11 cellular contexts compared by ENCODE assay signal in the genomic region with DNA sequence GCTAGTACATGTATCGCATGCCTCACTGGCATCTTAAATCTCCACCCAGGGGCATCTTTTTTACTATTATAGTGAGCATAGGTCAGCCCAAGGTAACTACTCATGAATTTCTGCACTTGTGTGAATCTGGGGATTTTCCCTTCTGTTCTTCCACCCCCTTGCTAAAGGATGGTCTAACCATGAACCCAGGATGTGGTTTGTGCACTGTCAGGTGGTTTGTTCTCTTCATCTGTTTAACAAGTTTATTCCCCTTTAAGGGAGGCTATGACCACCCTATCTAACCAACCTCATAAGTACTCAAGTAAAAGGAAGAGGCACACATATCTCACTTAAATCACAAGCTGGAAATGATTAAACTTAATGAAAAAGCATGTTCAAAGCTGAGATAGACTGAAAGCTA.
DNase-seq lines count a peak whose midpoint lies in the region; ATAC-seq and TF ChIP-seq lines count a peak whose summit lies in the region.
"Had no signal": no experiment of that assay in that cellular context is flagged by ENCODE, and none has a peak within 500 bp of the region (broad histone marks: within the 10 kb centered on the region; RNA-seq: fewer than 3 reads in every experiment).

No MANE protein-coding gene starts in this region.

- TF ChIP-seq POLR2A in Peyer's patch (IDR thresholded peaks at IDR 0.05), result no peak

- no peak overlapping the region for H3K4me3 Mint-ChIP-seq in activated T-cell treated with anti-CD3 and anti-CD28 coated beads, Interleukin-2, amount 50 U/mL, for 24 hours
- no peak overlapping the region for H3K4me3 Mint-ChIP-seq in type B pancreatic cell

- ATAC-seq in GM21529 (IDR thresholded peaks at IDR 0.05; ENCODE audit: unreplicated experiment), result peak; percentile 86
- peak; percentile 65 for ATAC-seq in HG03280 (IDR thresholded peaks at IDR 0.05; ENCODE audit: unreplicated experiment)
- ATAC-seq: gastrocnemius medialis had no signal

- H3K36me3 Mint-ChIP-seq in activated T-cell treated with anti-CD3 and anti-CD28 coated beads, Interleukin-2, amount 50 U/mL, for 24 hours (ENCODE audit: low read depth), result no peaks in the 10 kb centered on the region
- no peaks in the 10 kb centered on the region for H3K36me3 Mint-ChIP-seq in type B pancreatic cell

- no peaks in the 10 kb centered on the region for H3K9me3 ChIP-seq in Peyer's patch
- H3K9me3 ChIP-seq: gastrocnemius medialis had no signal

- no peak for TF ChIP-seq CTCF in type B pancreatic cell (conservative IDR thresholded peaks at IDR 0.05)
- TF ChIP-seq CTCF in Peyer's patch (IDR thresholded peaks at IDR 0.05), result no peak

- no peak overlapping the region for H3K27ac ChIP-seq in Peyer's patch
- H3K27ac ChIP-seq: gastrocnemius medialis, KMS-11 had no signal

- no peaks in the 10 kb centered on the region for H3K27me3 Mint-ChIP-seq in activated T-cell treated with anti-CD3 and anti-CD28 coated beads, Interleukin-2, amount 50 U/mL, for 24 hours
- no peaks in the 10 kb centered on the region for H3K27me3 Mint-ChIP-seq in type B pancreatic cell

- H3K36me3 ChIP-seq in Peyer's patch, result no peaks in the 10 kb centered on the region
- H3K36me3 ChIP-seq: gastrocnemius medialis had no signal

- no peaks in the 10 kb centered on the region for H3K27me3 ChIP-seq in Peyer's patch
- H3K27me3 ChIP-seq: gastrocnemius medialis had no signal

- no peak for DNase-seq in activated T-cell treated with anti-CD3 and anti-CD28 coated beads, Interleukin-2, amount 50 U/mL, for 24 hours
- no peak for DNase-seq in activated T-cell treated with anti-CD3 and anti-CD28 coated beads, Interleukin-2, amount 50 U/mL, for 48 hours
- peak; percentile 28 for DNase-seq in stimulated activated CD8-positive, alpha-beta memory T cell treated with anti-CD3 and anti-CD28 coated beads, Interleukin-4, amount 100 ng/mL, for 48 hours
- DNase-seq in kidney glomerular epithelial cell (lab: John Stamatoyannopoulos, UW) (no peak), type B pancreatic cell (ENCODE audit: extremely low spot score, unreplicated experiment) (no peak), Peyer's patch (no peak)
- DNase-seq: gastrocnemius medialis had no signal

- H3K4me1 ChIP-seq in Peyer's patch, result no peaks in the 10 kb centered on the region
- H3K4me1 ChIP-seq: gastrocnemius medialis had no signal

- no peak overlapping the region for H3K4me3 ChIP-seq in Peyer's patch
- H3K4me3 ChIP-seq: gastrocnemius medialis, smooth muscle cell had no signal

- H3K9me3 Mint-ChIP-seq in activated T-cell treated with anti-CD3 and anti-CD28 coated beads, Interleukin-2, amount 50 U/mL, for 24 hours, result no peaks in the 10 kb centered on the region
- H3K9me3 Mint-ChIP-seq in type B pancreatic cell, result no peaks in the 10 kb centered on the region

- peaks cover 20% of the 10 kb centered on the region for H3K4me1 Mint-ChIP-seq in activated T-cell treated with anti-CD3 and anti-CD28 coated beads, Interleukin-2, amount 50 U/mL, for 24 hours (ENCODE audit: low read depth)
- peaks cover 3% of the 10 kb centered on the region for H3K4me1 Mint-ChIP-seq in type B pancreatic cell (ENCODE audit: unreplicated experiment)

- H3K27ac Mint-ChIP-seq in activated T-cell treated with anti-CD3 and anti-CD28 coated beads, Interleukin-2, amount 50 U/mL, for 24 hours, result peak overlapping the region; percentile 28
- H3K27ac Mint-ChIP-seq in type B pancreatic cell, result no peak overlapping the region
